ENCODE assay signal across 1 cellular context in genomic region chr2:27710640-27711430, GRCh38.
TF ChIP-seq lines count a peak whose summit lies in the region.

No MANE protein-coding gene starts in this region.

TF ChIP-seq in A549, 52 proteins besides CTCF, POLR2A, EP300 and RAD21 (continued from another document):
- TF ChIP-seq MAX (IDR thresholded peaks at IDR 0.05) (0 out of 2 replicates have a peak, but pooled peaks have one; percentile 26), JUNB (IDR thresholded peaks at IDR 0.05) (peak; percentile 57; the same call in 1 of the 2 replicates), CHD2 (IDR thresholded peaks at IDR 0.05; ENCODE audit: low read length, partially characterized antibody) (no peak), ZFP36 (IDR thresholded peaks at IDR 0.05; ENCODE audit: borderline replicate concordance, partially characterized antibody) (peak; percentile 50), ZNF302 (CRISPR knock-in tag; IDR thresholded peaks at IDR 0.05) (no peak)
